Comparison of ENCODE assay signal across 8 cellular contexts in genomic region chr4:75673027-75673958, GRCh38. TPM values are rescaled to one million over a fixed set of nuclear protein-coding genes. Genes with fewer than 3 reads are reported as not detected.
DNase-seq lines count a peak whose midpoint lies in the region; ATAC-seq and TF ChIP-seq lines count a peak whose summit lies in the region.

G3BP2 (minus strand) TSS chr4:75673411; CDS start chr4:75662025, 11,386 bp downstream.

- under 1% methylated on average over 83 of the region's 83 CpGs for WGBS in thymus

- peak; percentile 93 for ATAC-seq in HG02759 (IDR thresholded peaks at IDR 0.05; ENCODE audit: unreplicated experiment)

- H3K27me3 Mint-ChIP-seq in osteocyte (ENCODE audit: unreplicated experiment), result no peaks in the 10 kb centered on the region

- DNase-seq in GM12864 (ENCODE audit: low read depth) (peak; percentile 98), NCI-H1417 (lab: John Stamatoyannopoulos, UW) (peak; percentile 98 to 100 (median 99)), SW 1271 (lab: John Stamatoyannopoulos, UW) (peak; percentile 89 to 91), head of caudate nucleus (peak; percentile 93 to 99 (median 98)), osteocyte (ENCODE audit: extremely low spot score, unreplicated experiment) (peak; percentile 98)
- DNase-seq in activated naive CD8-positive, alpha-beta T cell treated with anti-CD3 and anti-CD28 coated beads, Interleukin-2, amount 50 U/mL, for 16 hours (ENCODE audit: low read depth, low spot score), result peak; percentile 93

- H3K9me3 Mint-ChIP-seq in osteocyte (ENCODE audit: unreplicated experiment), result no peaks in the 10 kb centered on the region

- intact Hi-C loops in head of caudate nucleus (cut with DNase I), result loop anchor here (1.0 to 5.0 kb wide), 2 partner anchors 41 to 51 kb away; partner anchors contain the start of genes CDKL2 and USO1

- no peaks in the 10 kb centered on the region for H3K4me1 ChIP-seq in thymus (ENCODE audit: control insufficient read depth, insufficient read depth, low read length)

- H3K27me3 ChIP-seq in thymus (ENCODE audit: control insufficient read depth, insufficient read depth), result no peaks in the 10 kb centered on the region

- no peaks in the 10 kb centered on the region for H3K36me3 ChIP-seq in thymus (ENCODE audit: control insufficient read depth, insufficient read depth)

- H3K4me3 Mint-ChIP-seq in osteocyte (ENCODE audit: unreplicated experiment), result peak within 1 kb of the TSS; percentile 97

- no peak for TF ChIP-seq CTCF in GM12864 (IDR thresholded peaks at IDR 0.05; ENCODE audit: low read depth, low read length, missing control alignments)
- no peak for TF ChIP-seq CTCF in osteocyte (IDR thresholded peaks at IDR 0.05)

- peak within 1 kb of the TSS; percentile 99 for H3K27ac ChIP-seq in thymus (ENCODE audit: low read depth)

- peak within 1 kb of the TSS; percentile 94 for H3K27ac Mint-ChIP-seq in osteocyte (ENCODE audit: unreplicated experiment)

- peaks cover 39% of the 10 kb centered on the region for H3K4me1 Mint-ChIP-seq in osteocyte (ENCODE audit: unreplicated experiment)

- H3K36me3 Mint-ChIP-seq in osteocyte (ENCODE audit: unreplicated experiment), result no peaks in the 10 kb centered on the region

- H3K9me3 ChIP-seq in thymus (ENCODE audit: control insufficient read depth), result no peaks in the 10 kb centered on the region

- H3K4me3 ChIP-seq in GM12864 (ENCODE audit: low read depth, low read length) (peak within 1 kb of the TSS; percentile 88), thymus (ENCODE audit: low read length) (peak within 1 kb of the TSS; percentile 96)

RNA-seq across cellular contexts. Expression of gene G3BP2, which starts in this region (rescaled TPM):
- total RNA-seq in osteocyte, result 138 and 141 TPM in 2 replicates
- polyA plus RNA-seq in thymus, result 43.3 TPM

Comparison
In these comparisons a context has a peak if more than half of its experiments do, and no peak if none do; other contexts are left out.
1. Peak in every context shown above with its lines: DNase-seq, ATAC-seq, H3K4me3 ChIP-seq and H3K27ac ChIP-seq.